In the genomic region with DNA sequence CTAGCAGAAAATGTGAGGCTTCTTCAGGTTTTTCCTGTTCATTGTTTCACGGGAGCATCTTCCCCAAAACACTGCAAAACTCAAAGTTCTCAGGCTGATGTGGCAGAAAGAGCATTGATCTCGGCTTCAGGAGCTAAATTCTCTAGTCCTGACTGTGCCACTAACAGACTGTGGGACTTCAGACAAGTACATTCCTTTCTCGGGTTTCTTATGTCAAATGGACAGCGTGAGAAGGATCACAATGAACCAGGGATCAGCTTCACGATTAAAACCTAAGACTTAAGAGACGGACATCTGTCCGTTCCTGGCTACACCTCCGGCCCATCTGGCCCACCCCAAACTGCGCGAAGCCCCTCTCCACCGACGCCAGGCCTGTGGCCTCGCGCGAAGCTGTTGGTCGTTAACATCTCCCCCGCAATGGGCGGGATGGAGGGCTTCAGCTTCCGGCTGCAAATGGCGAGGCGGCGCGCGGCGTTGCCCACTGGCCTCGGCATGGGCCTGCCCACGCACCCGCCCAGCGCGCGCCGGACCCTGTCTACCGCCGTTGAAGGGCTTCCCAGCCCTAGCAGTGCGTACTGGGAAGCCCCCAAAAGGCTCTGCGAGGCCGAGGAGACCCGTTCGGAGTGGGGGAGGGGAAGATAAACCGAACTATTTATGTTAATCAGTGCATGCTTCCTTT, we compare ENCODE assay signal across 8 cellular contexts. TPM values are rescaled to one million over a fixed set of nuclear protein-coding genes. Genes with fewer than 3 reads are reported as not detected.
DNase-seq lines count a peak whose midpoint lies in the region; ATAC-seq and TF ChIP-seq lines count a peak whose summit lies in the region.

No MANE protein-coding gene starts in this region.

- peak overlapping the region; percentile 93 for H3K4me3 Mint-ChIP-seq in activated CD4-positive, alpha-beta memory T cell treated with anti-CD3 and anti-CD28 coated beads, Interleukin-2, amount 10 ng/mL, durations not matched to agents 7 days and 5 days

- peaks cover 26% of the 10 kb centered on the region for H3K36me3 Mint-ChIP-seq in activated CD4-positive, alpha-beta memory T cell treated with anti-CD3 and anti-CD28 coated beads, Interleukin-2, amount 10 ng/mL, durations not matched to agents 7 days and 5 days (ENCODE audit: low read depth)

- POLR2A ChIA-PET in activated CD4-positive, alpha-beta memory T cell treated with anti-CD3 and anti-CD28 coated beads, Interleukin-2, amount 10 ng/mL, durations not matched to agents 7 days and 5 days (lab: Charles Lee), result interaction anchor here (0.7 to 3.1 kb wide), 37 partner anchors 8 to 1017 kb away, joined by 3 to 35 read pairs (median 4); partner anchors contain the start of genes CCAR1, DDX21, DNA2 and HNRNPH3

- peak overlapping the region; percentile 95 for H3K27ac Mint-ChIP-seq in activated CD4-positive, alpha-beta memory T cell treated with anti-CD3 and anti-CD28 coated beads, Interleukin-2, amount 10 ng/mL, durations not matched to agents 7 days and 5 days

- peak; percentile 31 for ATAC-seq in GM19328 (IDR thresholded peaks at IDR 0.05; ENCODE audit: unreplicated experiment)

- DNase-seq in COLO668 (lab: John Stamatoyannopoulos, UW; ENCODE audit: unreplicated experiment) (peak; percentile 77), HL-60 (ENCODE audit: low read depth in 1 of 2, low spot score in 1 of 2) (no peak), germinal center (ENCODE audit: low spot score) (peak; percentile 4), pons (ENCODE audit: low spot score) (peak; percentile 70), GOT3 (lab: John Stamatoyannopoulos, UW) (no peak), kidney tubule cell (ENCODE audit: low spot score) (no peak)
- DNase-seq in activated CD4-positive, alpha-beta memory T cell treated with anti-CD3 and anti-CD28 coated beads, Interleukin-2, amount 10 ng/mL, durations not matched to agents 7 days and 5 days, result no peak

- peak overlapping the region; percentile 98 for H3K27ac ChIP-seq in HL-60 (replicated peaks)

- H3K4me1 Mint-ChIP-seq in activated CD4-positive, alpha-beta memory T cell treated with anti-CD3 and anti-CD28 coated beads, Interleukin-2, amount 10 ng/mL, durations not matched to agents 7 days and 5 days, result peaks cover 43% of the 10 kb centered on the region

- no peaks in the 10 kb centered on the region for H3K27me3 Mint-ChIP-seq in activated CD4-positive, alpha-beta memory T cell treated with anti-CD3 and anti-CD28 coated beads, Interleukin-2, amount 10 ng/mL, durations not matched to agents 7 days and 5 days

- no peak for TF ChIP-seq CTCF in HL-60 (IDR thresholded peaks at IDR 0.05; ENCODE audit: insufficient read depth, low read length)

- CTCF ChIA-PET in activated CD4-positive, alpha-beta memory T cell treated with anti-CD3 and anti-CD28 coated beads, Interleukin-2, amount 10 ng/mL, durations not matched to agents 7 days and 5 days (lab: Charles Lee), result interaction anchor here (1.0 to 1.5 kb wide), 3 partner anchors 11 to 350 kb away, joined by 3 to 6 read pairs (median 5); partner anchors contain the start of gene DDX21

- no peaks in the 10 kb centered on the region for H3K9me3 Mint-ChIP-seq in activated CD4-positive, alpha-beta memory T cell treated with anti-CD3 and anti-CD28 coated beads, Interleukin-2, amount 10 ng/mL, durations not matched to agents 7 days and 5 days

- peak overlapping the region; percentile 40 for H3K4me3 ChIP-seq in HL-60 (replicated peaks; ENCODE audit: insufficient read depth, low read length)

- no peaks in the 10 kb centered on the region for H3K27me3 ChIP-seq in HL-60 (ENCODE audit: insufficient read depth, poor library complexity, severe bottlenecking)

RNA-seq across cellular contexts. Expression of gene DDX50, which starts 0.5 kb away (rescaled TPM):
- 10 to 100 TPM; 51.9 to 56.2 TPM for total RNA-seq in activated CD4-positive, alpha-beta memory T cell treated with anti-CD3 and anti-CD28 coated beads, Interleukin-2, amount 10 ng/mL, durations not matched to agents 7 days and 5 days

RNA-seq across cellular contexts. Expression of gene DDX21, which starts 55.4 kb away (rescaled TPM):
- 10 to 100 TPM; 82.3 to 82.7 TPM for total RNA-seq in activated CD4-positive, alpha-beta memory T cell treated with anti-CD3 and anti-CD28 coated beads, Interleukin-2, amount 10 ng/mL, durations not matched to agents 7 days and 5 days

Comparison
In these comparisons a context has a peak if more than half of its experiments do, and no peak if none do; other contexts are left out.
1. DNase-seq: peak in COLO668 (single experiment), germinal center (single experiment) and pons (single experiment); none in HL-60 (0 of 2), activated CD4-positive, alpha-beta memory T cell treated with anti-CD3 and anti-CD28 coated beads, Interleukin-2, amount 10 ng/mL, durations not matched to agents 7 days and 5 days (single experiment), GOT3 (single experiment) and kidney tubule cell (single experiment).